In genomic region chr19:35297922-35298321, GRCh38 we compare ENCODE assay signal across 2 cellular contexts.
TF ChIP-seq lines count a peak whose summit lies in the region.

No MANE protein-coding gene starts in this region.

TF ChIP-seq in HEK293, 187 proteins besides CTCF, POLR2A, EP300 and RAD21 (continues in another document):
- no peak for TF ChIP-seq ZNF112 (tag by site-specific recombination; IDR thresholded peaks at IDR 0.05)
- TF ChIP-seq ZNF24 (tag by site-specific recombination; IDR thresholded peaks at IDR 0.05): no peak
- TF ChIP-seq ZNF239 (tag by site-specific recombination; IDR thresholded peaks at IDR 0.05): peak; percentile 63; the same call in 1 of the 2 replicates
- peak; percentile 17; the same call in 1 of the 2 replicates for TF ChIP-seq ZBTB7A (tag by site-specific recombination; IDR thresholded peaks at IDR 0.05; ENCODE audit: low read depth)
- TF ChIP-seq, protein P1, sequence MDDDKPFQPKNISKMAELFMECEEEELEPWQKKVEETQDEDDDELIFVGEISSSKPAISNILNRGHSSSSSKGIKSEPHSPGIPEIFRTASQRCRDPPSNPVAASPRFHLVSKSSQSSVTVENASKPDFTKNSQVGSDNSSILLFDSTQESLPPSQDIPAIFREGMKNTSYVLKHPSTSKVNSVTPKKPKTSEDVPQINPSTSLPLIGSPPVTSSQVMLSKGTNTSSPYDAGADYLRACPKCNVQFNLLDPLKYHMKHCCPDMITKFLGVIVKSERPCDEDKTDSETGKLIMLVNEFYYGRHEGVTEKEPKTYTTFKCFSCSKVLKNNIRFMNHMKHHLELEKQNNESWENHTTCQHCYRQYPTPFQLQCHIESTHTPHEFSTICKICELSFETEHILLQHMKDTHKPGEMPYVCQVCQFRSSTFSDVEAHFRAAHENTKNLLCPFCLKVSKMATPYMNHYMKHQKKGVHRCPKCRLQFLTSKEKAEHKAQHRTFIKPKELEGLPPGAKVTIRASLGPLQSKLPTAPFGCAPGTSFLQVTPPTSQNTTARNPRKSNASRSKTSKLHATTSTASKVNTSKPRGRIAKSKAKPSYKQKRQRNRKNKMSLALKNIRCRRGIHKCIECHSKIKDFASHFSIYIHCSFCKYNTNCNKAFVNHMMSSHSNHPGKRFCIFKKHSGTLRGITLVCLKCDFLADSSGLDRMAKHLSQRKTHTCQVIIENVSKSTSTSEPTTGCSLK (tag by site-specific recombination; IDR thresholded peaks at IDR 0.05): 0 out of 2 replicates have a peak, but pooled peaks have one; percentile 10
- no peak for TF ChIP-seq ZNF701 (tag by site-specific recombination; IDR thresholded peaks at IDR 0.05)
- 0 out of 2 replicates have a peak, but pooled peaks have one; percentile 35 for TF ChIP-seq ZNF121 (tag by site-specific recombination; IDR thresholded peaks at IDR 0.05)
- peak; percentile 83; the same call in 1 of the 2 replicates for TF ChIP-seq ZNF354C (tag by site-specific recombination; IDR thresholded peaks at IDR 0.05; ENCODE audit: borderline replicate concordance, low read depth)
- no peak; the same call in 1 of the 2 replicates for TF ChIP-seq ZNF202 (tag by site-specific recombination; IDR thresholded peaks at IDR 0.05; ENCODE audit: borderline replicate concordance)
- TF ChIP-seq ZNF626 (tag by site-specific recombination; IDR thresholded peaks at IDR 0.05): no peak
- TF ChIP-seq ZNF501 (tag by site-specific recombination; IDR thresholded peaks at IDR 0.05): no peak
- TF ChIP-seq ZNF530 (tag by site-specific recombination; IDR thresholded peaks at IDR 0.05; ENCODE audit: low read depth): no peak
- TF ChIP-seq ZNF223 (tag by site-specific recombination; IDR thresholded peaks at IDR 0.05): no peak
- TF ChIP-seq INSM2 (tag by site-specific recombination; IDR thresholded peaks at IDR 0.05): peak; percentile 11; the same call in 1 of the 2 replicates
- no peak for TF ChIP-seq ZNF558 (tag by site-specific recombination; IDR thresholded peaks at IDR 0.05)
- TF ChIP-seq REST (tag by site-specific recombination; IDR thresholded peaks at IDR 0.05): no peak; the same call in 1 of the 2 replicates
- TF ChIP-seq ZEB2 (tag by site-specific recombination; IDR thresholded peaks at IDR 0.05): no peak
- 0 out of 2 replicates have a peak, but pooled peaks have one; percentile 12 for TF ChIP-seq ZNF571 (tag by site-specific recombination; IDR thresholded peaks at IDR 0.05)
- peak; percentile 7 for TF ChIP-seq SALL2 (tag by site-specific recombination; IDR thresholded peaks at IDR 0.05; ENCODE audit: borderline replicate concordance)
- TF ChIP-seq, protein P2, sequence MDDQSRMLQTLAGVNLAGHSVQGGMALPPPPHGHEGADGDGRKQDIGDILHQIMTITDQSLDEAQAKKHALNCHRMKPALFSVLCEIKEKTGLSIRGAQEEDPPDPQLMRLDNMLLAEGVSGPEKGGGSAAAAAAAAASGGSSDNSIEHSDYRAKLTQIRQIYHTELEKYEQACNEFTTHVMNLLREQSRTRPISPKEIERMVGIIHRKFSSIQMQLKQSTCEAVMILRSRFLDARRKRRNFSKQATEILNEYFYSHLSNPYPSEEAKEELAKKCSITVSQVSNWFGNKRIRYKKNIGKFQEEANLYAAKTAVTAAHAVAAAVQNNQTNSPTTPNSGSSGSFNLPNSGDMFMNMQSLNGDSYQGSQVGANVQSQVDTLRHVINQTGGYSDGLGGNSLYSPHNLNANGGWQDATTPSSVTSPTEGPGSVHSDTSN (CRISPR knock-in tag; IDR thresholded peaks at IDR 0.05): no peak
- peak; percentile 42; the same call in 1 of the 2 replicates for TF ChIP-seq ZBTB1 (tag by site-specific recombination; IDR thresholded peaks at IDR 0.05)
- no peak for TF ChIP-seq ZNF660 (tag by site-specific recombination; IDR thresholded peaks at IDR 0.05)
- TF ChIP-seq ZNF426 (tag by site-specific recombination; IDR thresholded peaks at IDR 0.05): no peak

TF ChIP-seq in K562, 482 proteins besides CTCF, POLR2A, EP300 and RAD21 (continues in another document):
- TF ChIP-seq ETS2 (tag; IDR thresholded peaks at IDR 0.05; ENCODE audit: borderline replicate concordance, poor library complexity, severe bottlenecking) (no peak), ADNP (tag; IDR thresholded peaks at IDR 0.05) (no peak), ZNF263 (CRISPR knock-in tag; IDR thresholded peaks at IDR 0.05; ENCODE audit: borderline replicate concordance) (no peak), HDAC6 (IDR thresholded peaks at IDR 0.05; ENCODE audit: low read depth, low read length) (0 out of 2 replicates have a peak, but pooled peaks have one; percentile 15), PBX2 (CRISPR knock-in tag; IDR thresholded peaks at IDR 0.05; ENCODE audit: low read depth) (no peak), PBX2 (tag; conservative IDR thresholded peaks at IDR 0.05; ENCODE audit: low read depth) (no peak), ARHGAP35 (IDR thresholded peaks at IDR 0.05; ENCODE audit: partially characterized antibody) (peak; percentile 7), ZNF668 (CRISPR knock-in tag; IDR thresholded peaks at IDR 0.05) (no peak), E2F5 (CRISPR knock-in tag; IDR thresholded peaks at IDR 0.05) (no peak), CBX1 (IDR thresholded peaks at IDR 0.05; ENCODE audit: low read depth) (no peak), RERE (CRISPR knock-in tag; IDR thresholded peaks at IDR 0.05; ENCODE audit: borderline replicate concordance) (no peak), RB1 (IDR thresholded peaks at IDR 0.05; ENCODE audit: low read depth) (no peak), SMARCC2 (IDR thresholded peaks at IDR 0.05; ENCODE audit: low read depth) (no peak), CBFB (CRISPR knock-in tag; IDR thresholded peaks at IDR 0.05) (peak; percentile 59; the same call in 1 of the 2 replicates), ZNF212 (CRISPR knock-in tag; IDR thresholded peaks at IDR 0.05) (no peak), HDGF (IDR thresholded peaks at IDR 0.05) (no peak), ZC3H8 (IDR thresholded peaks at IDR 0.05) (0 out of 2 replicates have a peak, but pooled peaks have one; percentile 69), KDM4B (IDR thresholded peaks at IDR 0.05; ENCODE audit: borderline replicate concordance in 2 of 2, low read depth in 1 of 2) (no peak), MEF2A (IDR thresholded peaks at IDR 0.05; ENCODE audit: control insufficient read depth, low read depth, low read length) (no peak), PATZ1 (CRISPR knock-in tag; IDR thresholded peaks at IDR 0.05; ENCODE audit: borderline replicate concordance) (no peak), MBD2 (IDR thresholded peaks at IDR 0.05; ENCODE audit: borderline replicate concordance, low read depth) (no peak), SMARCB1 (IDR thresholded peaks at IDR 0.05; ENCODE audit: insufficient read length, low read depth) (no peak), PTBP1 (IDR thresholded peaks at IDR 0.05; ENCODE audit: low read depth, low read length) (no peak), PHF20 (IDR thresholded peaks at IDR 0.05; ENCODE audit: partially characterized antibody) (peak; percentile 37), ZC3H4 (CRISPR knock-in tag; IDR thresholded peaks at IDR 0.05; ENCODE audit: borderline replicate concordance) (peak; percentile 69), ARID3B (CRISPR knock-in tag; IDR thresholded peaks at IDR 0.05; ENCODE audit: borderline replicate concordance) (no peak), U2AF1 (optimal IDR thresholded peaks at IDR 0.05; ENCODE audit: low read depth, low read length) (no peak), LCOR (CRISPR knock-in tag; IDR thresholded peaks at IDR 0.05) (no peak), DNMT1 (IDR thresholded peaks at IDR 0.05) (no peak), YY1 (IDR thresholded peaks at IDR 0.05; ENCODE audit: borderline replicate concordance in 1 of 3, control insufficient read depth in 1 of 3, extremely low read depth in 1 of 3, insufficient read depth in 3 of 3, insufficient read length in 1 of 3, insufficient replicate concordance in 2 of 3, low read depth in 1 of 3, low read length in 2 of 3) (no peak), NFATC3 (IDR thresholded peaks at IDR 0.05) (no peak), ZNF830 (CRISPR knock-in tag; IDR thresholded peaks at IDR 0.05) (no peak), SMAD1 (IDR thresholded peaks at IDR 0.05; ENCODE audit: low read depth, low read length, partially characterized antibody) (no peak)
- TF ChIP-seq, protein P3, sequence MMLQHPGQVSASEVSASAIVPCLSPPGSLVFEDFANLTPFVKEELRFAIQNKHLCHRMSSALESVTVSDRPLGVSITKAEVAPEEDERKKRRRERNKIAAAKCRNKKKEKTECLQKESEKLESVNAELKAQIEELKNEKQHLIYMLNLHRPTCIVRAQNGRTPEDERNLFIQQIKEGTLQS (IDR thresholded peaks at IDR 0.05): no peak
- TF ChIP-seq, protein P3 (CRISPR knock-in tag; conservative IDR thresholded peaks at IDR 0.05): no peak
